Comparison of ENCODE assay signal across 11 cellular contexts in genomic region chr1:93033785-93034184, GRCh38. TPM values are rescaled to one million over a fixed set of nuclear protein-coding genes. Genes with fewer than 3 reads are reported as not detected.
A peak's percentile ranks its signal among the peaks of the same experiment; 100 is the strongest.
DNase-seq lines count a peak whose midpoint lies in the region; ATAC-seq, FAIRE-seq and TF ChIP-seq lines count a peak whose summit lies in the region.
"Had no signal": no experiment of that assay in that cellular context is flagged by ENCODE, and none has a peak within 500 bp of the region (broad histone marks: within the 10 kb centered on the region; RNA-seq: fewer than 3 reads in every experiment).

No MANE protein-coding gene starts in this region.

- CTCF ChIA-PET in OCI-LY7 (lab: Charles Lee; ENCODE audit: unreplicated experiment) = interaction anchor here (1.0 to 2.9 kb wide), 2 partner anchors 11 to 29 kb away, joined by 5 to 10 read pairs; no protein-coding TSS in a partner anchor

- no peaks in the 10 kb centered on the region for H4K20me1 ChIP-seq in OCI-LY7 (ENCODE audit: insufficient read depth, low read length)

- peak; percentile 74 for FAIRE-seq in D721Med (lab: Jason Lieb, UNC)
- FAIRE-seq: HTR-8/SVneo had no signal

- POLR2A ChIA-PET in OCI-LY7 (lab: Charles Lee) = interaction anchor here (0.5 to 8.8 kb wide), 13 partner anchors 8 to 229 kb away, joined by 3 to 61 read pairs (median 4); partner anchors contain the start of gene MTF2

- TF ChIP-seq CTCF in D721Med (IDR thresholded peaks at IDR 0.05; ENCODE audit: insufficient read depth, missing control alignments) (no peak), OCI-LY7 (conservative IDR thresholded peaks at IDR 0.05; ENCODE audit: low read length) (no peak), lower leg skin (IDR thresholded peaks at IDR 0.05) (no peak), omental fat pad (IDR thresholded peaks at IDR 0.05) (no peak)

- no TSS peak for BruUV-seq in OCI-LY7 (replicated peaks; lab: Mats Ljungman, UMichigan)

- H3K27ac ChIP-seq in OCI-LY7 (ENCODE audit: low read depth, low read length, poor library complexity, severe bottlenecking) = peak overlapping the region; percentile 97
- H3K27ac ChIP-seq: heart left ventricle had no signal

- H3K9me3 ChIP-seq in OCI-LY7 (ENCODE audit: low read length) = no peaks in the 10 kb centered on the region
- H3K9me3 ChIP-seq: heart left ventricle had no signal

- no peaks in the 10 kb centered on the region for H3K36me3 ChIP-seq in OCI-LY7 (ENCODE audit: insufficient read depth, low read length)
- H3K36me3 ChIP-seq: heart left ventricle had no signal

- 77 to 79% methylated on average over 3 of the region's 3 CpGs for WGBS in lower leg skin, 2 donors

- H3K4me1 ChIP-seq in OCI-LY7 (ENCODE audit: insufficient read depth, low read length, poor library complexity, severe bottlenecking) = peaks cover 94% of the 10 kb centered on the region

- H3K9me2 ChIP-seq in OCI-LY7 (ENCODE audit: insufficient read depth, low read length) = no peaks in the 10 kb centered on the region

- ATAC-seq in GM19372 (IDR thresholded peaks at IDR 0.05; ENCODE audit: low read depth, unreplicated experiment) (peak; percentile 90), HG03039 (IDR thresholded peaks at IDR 0.05; ENCODE audit: unreplicated experiment) (peak; percentile 77), omental fat pad (ENCODE audit: low FRiP score) (no peak)
- ATAC-seq: heart left ventricle had no signal

- H3K79me2 ChIP-seq in OCI-LY7 (ENCODE audit: insufficient read depth, low read depth, low read length) = no peaks in the 10 kb centered on the region

- peak overlapping the region; percentile 63; the same call in 1 of the 2 replicates for H2AFZ ChIP-seq in OCI-LY7 (ENCODE audit: low read length)

- peak overlapping the region; percentile 93 for H3K4me2 ChIP-seq in OCI-LY7 (ENCODE audit: low read length)

- H3K4me3 ChIP-seq in OCI-LY7 (ENCODE audit: low read depth, low read length, poor library complexity, severe bottlenecking) (peak overlapping the region; percentile 59), lower leg skin (ENCODE audit: low read depth, poor library complexity, severe bottlenecking) (no peak overlapping the region)
- H3K4me3 ChIP-seq: heart left ventricle had no signal

- TF ChIP-seq POLR2A in lower leg skin (IDR thresholded peaks at IDR 0.05) = no peak

- intact Hi-C loops in OCI-LY7 (cut with micrococcal nuclease; ENCODE audit: unreplicated experiment) = loop anchor here (1.0 kb wide), 1 partner anchor 8 kb away; no protein-coding TSS in a partner anchor
- intact Hi-C loops in lower leg skin (cut with DNase I; ENCODE audit: low total_unique reads) = loop anchor here (5.0 kb wide), 1 partner anchor 1084 kb away; no protein-coding TSS in a partner anchor

- DNase-seq in D721Med (ENCODE audit: insufficient read length, low spot score) (no peak), OCI-LY7 (ENCODE audit: low spot score) (peak; percentile 77), lower leg skin (ENCODE audit: low spot score in 2 of 2) (no peak), NCI-H1930 (lab: John Stamatoyannopoulos, UW) (no peak), ecto neural progenitor cell (ENCODE audit: low spot score) (no peak), omental fat pad (ENCODE audit: low spot score) (no peak)
- DNase-seq: anterior cingulate cortex, heart left ventricle had no signal

RNA-seq across cellular contexts. Expression of gene MTF2, which starts 45.3 kb away (rescaled TPM):
- 48.1 and 51.7 TPM in 2 replicates for total RNA-seq in OCI-LY7 (2014; rRNA removed; shearing (Covaris generic))
- total RNA-seq in OCI-LY7 (2022) = 112 and 120 TPM in 2 replicates
- 10 to 100 TPM; 10.2 to 21.8 (median 16.0) TPM for total RNA-seq in lower leg skin
- 10 to 100 TPM in 3 of 4 donors, 1 to 10 TPM in 1; 8.4 to 27.6 (median 14.1) TPM for total RNA-seq in omental fat pad
